In genomic region chr6:31665501-31666336, GRCh38 we compare ENCODE assay signal across 7 cellular contexts. TPM values are rescaled to one million over a fixed set of nuclear protein-coding genes. Genes with fewer than 3 reads are reported as not detected.
DNase-seq lines count a peak whose midpoint lies in the region; ATAC-seq, FAIRE-seq and TF ChIP-seq lines count a peak whose summit lies in the region.

CSNK2B (plus strand) TSS chr6:31666080; CDS start chr6:31666832, 752 bp downstream.

- peaks cover 85% of the 10 kb centered on the region for H3K79me2 ChIP-seq in astrocyte (ENCODE audit: insufficient read depth, low read length)

- H3K36me3 ChIP-seq in astrocyte (ENCODE audit: insufficient read depth, low read length) = peaks cover 32% of the 10 kb centered on the region

- no peaks in the 10 kb centered on the region for H3K9me3 Mint-ChIP-seq in astrocyte (ENCODE audit: unreplicated experiment)

- DNase-seq in NCI-H2029 (lab: John Stamatoyannopoulos, UW) (peak; percentile 99), T-helper 22 cell (ENCODE audit: low read depth) (peak; percentile 98), astrocyte (ENCODE audit: low read depth) (peak; percentile 94), hepatic stellate cell (ENCODE audit: low spot score) (peak; percentile 97), retina (peak; percentile 97)

- peak; percentile 70 for ATAC-seq in GM18505 (IDR thresholded peaks at IDR 0.05; ENCODE audit: unreplicated experiment)
- peak; percentile 73 for ATAC-seq in HG02973 (IDR thresholded peaks at IDR 0.05; ENCODE audit: unreplicated experiment)

- H3K36me3 Mint-ChIP-seq in astrocyte (ENCODE audit: low read depth, unreplicated experiment) = peaks cover 14% of the 10 kb centered on the region

- no peaks in the 10 kb centered on the region for H3K27me3 ChIP-seq in astrocyte (ENCODE audit: insufficient read depth, low read length)

- peak within 1 kb of the TSS; percentile 76 for H2AFZ ChIP-seq in astrocyte (ENCODE audit: low read depth, low read length)

- H3K4me1 Mint-ChIP-seq in astrocyte (ENCODE audit: low read depth, unreplicated experiment) = peaks cover 30% of the 10 kb centered on the region

- H3K4me3 ChIP-seq in astrocyte (ENCODE audit: insufficient read depth, low read depth, low read length) = peak within 1 kb of the TSS; percentile 94

- no peaks in the 10 kb centered on the region for H3K9me3 ChIP-seq in astrocyte (ENCODE audit: insufficient read depth, low read depth, low read length)

- peak; percentile 90 for TF ChIP-seq POLR2A in GM18505 (IDR thresholded peaks at IDR 0.05; ENCODE audit: borderline replicate concordance, extremely low read depth, insufficient read depth, insufficient read length)

- H3K27ac ChIP-seq in astrocyte (ENCODE audit: low read depth, low read length) = peak within 1 kb of the TSS; percentile 90

- H3K4me1 ChIP-seq in astrocyte (ENCODE audit: insufficient read depth, low read length) = peaks cover 28% of the 10 kb centered on the region

- H3K4me3 Mint-ChIP-seq in astrocyte (ENCODE audit: unreplicated experiment) = peak within 1 kb of the TSS; percentile 98

- H3K27ac Mint-ChIP-seq in astrocyte (ENCODE audit: unreplicated experiment) = peak within 1 kb of the TSS; percentile 95

- peak within 1 kb of the TSS; percentile 99 for H3K9ac ChIP-seq in astrocyte (ENCODE audit: low read length)

- no peak for FAIRE-seq in astrocyte (lab: Jason Lieb, UNC)

- H4K20me1 ChIP-seq in astrocyte (ENCODE audit: insufficient read depth, low read length) = peaks cover 32% of the 10 kb centered on the region

- H3K4me2 ChIP-seq in astrocyte (ENCODE audit: low read length) = peak within 1 kb of the TSS; percentile 98

- no peaks in the 10 kb centered on the region for H3K27me3 Mint-ChIP-seq in astrocyte (ENCODE audit: low read depth, unreplicated experiment)

- no peak for TF ChIP-seq CTCF in astrocyte (IDR thresholded peaks at IDR 0.05; ENCODE audit: insufficient read depth, low read depth, low read length)

RNA-seq across cellular contexts. Expression of gene CSNK2B, which starts in this region (rescaled TPM):
- 200 and 208 TPM in 2 replicates for total RNA-seq in astrocyte

Comparison
In these comparisons a context has a peak if more than half of its experiments do, and no peak if none do; other contexts are left out.
1. Peak in every context shown above with its lines: DNase-seq, ATAC-seq, H3K4me3 ChIP-seq and H3K27ac ChIP-seq.